In the genomic region with DNA sequence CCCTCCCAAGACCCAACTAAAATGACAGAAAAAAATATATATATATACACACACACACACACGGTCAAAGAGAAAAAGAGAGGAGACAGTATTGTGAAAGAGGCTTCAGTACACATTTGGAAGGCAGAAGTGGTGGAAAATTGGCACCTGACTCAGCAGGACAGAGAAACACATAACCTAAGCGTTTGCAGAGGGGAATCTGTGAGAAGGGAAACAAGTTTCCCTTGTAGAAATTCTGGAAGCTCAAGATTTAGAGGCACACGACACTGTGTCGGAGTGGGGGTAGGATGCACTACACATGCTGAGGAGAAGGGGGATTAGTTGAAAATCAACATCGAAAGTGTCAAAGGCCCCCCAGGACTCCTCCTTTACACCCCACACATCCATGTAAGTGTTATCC, we compare ENCODE assay signal across 12 cellular contexts. TPM values are rescaled to one million over a fixed set of nuclear protein-coding genes. Genes with fewer than 3 reads are reported as not detected.
DNase-seq lines count a peak whose midpoint lies in the region; ATAC-seq and TF ChIP-seq lines count a peak whose summit lies in the region.
"Had no signal": no experiment of that assay in that cellular context is flagged by ENCODE, and none has a peak within 500 bp of the region (broad histone marks: within the 10 kb centered on the region; RNA-seq: fewer than 3 reads in every experiment).

No MANE protein-coding gene starts in this region.

- no peak overlapping the region for H3K23ac ChIP-seq in mesenchymal stem cell (ENCODE audit: low read length in 2 of 2)

- H3K9ac ChIP-seq in endodermal cell (ENCODE audit: extremely low read depth, low read length, poor library complexity, severe bottlenecking) (no peak overlapping the region), mesenchymal stem cell (ENCODE audit: low read length) (no peak overlapping the region)

- no peak overlapping the region; the same call in 1 of the 2 replicates for H3K4me3 ChIP-seq in Caco-2 (ENCODE audit: low read depth, low read length)
- no peak overlapping the region for H3K4me3 ChIP-seq in endodermal cell (ENCODE audit: low read length)
- H3K4me3 ChIP-seq in mesenchymal stem cell (ENCODE audit: insufficient read depth in 1 of 2, low read depth in 1 of 2, low read length in 2 of 2) = no peak overlapping the region
- no peak overlapping the region for H3K4me3 ChIP-seq in dorsolateral prefrontal cortex
- H3K4me3 ChIP-seq: SJCRH30 had no signal

- H2AK5ac ChIP-seq in mesenchymal stem cell (ENCODE audit: low read length, severe bottlenecking) = no peak overlapping the region

- H2BK120ac ChIP-seq in mesenchymal stem cell (ENCODE audit: low read depth, low read length) = no peak overlapping the region

- no peak for TF ChIP-seq CTCF in Caco-2 (IDR thresholded peaks at IDR 0.05; ENCODE audit: insufficient read depth in 1 of 2, low read depth in 1 of 2, low read length in 1 of 2, severe bottlenecking in 1 of 2, unreplicated experiment in 1 of 2)
- no peak for TF ChIP-seq CTCF in endodermal cell (conservative IDR thresholded peaks at IDR 0.05)
- TF ChIP-seq CTCF in dorsolateral prefrontal cortex (IDR thresholded peaks at IDR 0.05 in 54 of 56, conservative IDR thresholded peaks at IDR 0.05 in 2 of 56; ENCODE audit: low read depth in 1 of 56, partially characterized antibody in 56 of 56) = no peak

- no peaks in the 10 kb centered on the region for H3K9me3 ChIP-seq in Caco-2
- H3K9me3 ChIP-seq in endodermal cell (ENCODE audit: control insufficient read depth, low read length) = peaks cover 46% of the 10 kb centered on the region
- no peaks in the 10 kb centered on the region for H3K9me3 ChIP-seq in mesenchymal stem cell (ENCODE audit: control insufficient read depth, low read length)
- H3K9me3 ChIP-seq: SJCRH30 had no signal

- no peaks in the 10 kb centered on the region; the same call in 1 of the 2 replicates for H3K36me3 ChIP-seq in Caco-2 (ENCODE audit: control insufficient read depth, insufficient read depth, low read length)
- H3K36me3 ChIP-seq in endodermal cell (ENCODE audit: control insufficient read depth, insufficient read depth, low read length) = peaks cover 72% of the 10 kb centered on the region
- H3K36me3 ChIP-seq in mesenchymal stem cell (ENCODE audit: control insufficient read depth in 1 of 2, insufficient read depth in 2 of 2, low read depth in 1 of 2, low read length in 2 of 2) = peaks cover 7 to 39% of the 10 kb centered on the region in 2 experiments

- no peak overlapping the region for H2AFZ ChIP-seq in mesenchymal stem cell (ENCODE audit: low read depth, low read length)

- H3K14ac ChIP-seq in mesenchymal stem cell (ENCODE audit: low read length in 2 of 2) = no peak overlapping the region

- H3K79me1 ChIP-seq in mesenchymal stem cell (replicated peaks; ENCODE audit: low read length, poor library complexity, severe bottlenecking) = peaks cover 18% of the 10 kb centered on the region

- H3K4me3 Mint-ChIP-seq in Caco-2 (ENCODE audit: unreplicated experiment) = peak overlapping the region; percentile 49
- H3K4me3 Mint-ChIP-seq in endodermal cell = no peak overlapping the region
- H3K4me3 Mint-ChIP-seq: activated CD4-positive, alpha-beta T cell treated with anti-CD3 and anti-CD28 coated beads, Interleukin-2, amount 10 ng/mL, durations not matched to agents 7 days and 5 days; activated naive CD8-positive, alpha-beta T cell; CD14-positive monocyte had no signal

- TSS peak; percentile 84 for BruUV-seq in Caco-2 (replicated peaks; lab: Mats Ljungman, UMichigan)

- WGBS in endodermal cell (ENCODE audit: insufficient coverage in 1 of 2, insufficient read length in 1 of 2), 2 experiments = 41 to 66% methylated on average over 2 to 5 of the region's 5 CpGs
- WGBS in mesenchymal stem cell = 75% methylated on average over 2 of the region's 5 CpGs

- H3K4ac ChIP-seq in mesenchymal stem cell (ENCODE audit: low read depth in 1 of 2, low read length in 2 of 2) = no peak overlapping the region

- DNase-seq in Caco-2 = peak; percentile 38 to 52
- DNase-seq in MV-4-11 (lab: John Stamatoyannopoulos, UW) = peak; percentile 15
- DNase-seq in endodermal cell = peak; percentile 51
- peak; percentile 40 for DNase-seq in mesenchymal stem cell
- no peak for DNase-seq in GOT3 (lab: John Stamatoyannopoulos, UW)
- DNase-seq in dorsolateral prefrontal cortex = no peak
- no peak for DNase-seq in HuH-7.5 (ENCODE audit: low spot score)
- DNase-seq: activated CD4-positive, alpha-beta T cell treated with anti-CD3 and anti-CD28 coated beads, Interleukin-2, amount 10 ng/mL, durations not matched to agents 7 days and 5 days; SJCRH30 had no signal

- ATAC-seq in HG02981 (IDR thresholded peaks at IDR 0.05; ENCODE audit: unreplicated experiment) = no peak

- H3K27ac Mint-ChIP-seq in Caco-2 (ENCODE audit: unreplicated experiment) = peak overlapping the region; percentile 80
- H3K27ac Mint-ChIP-seq in endodermal cell = peak overlapping the region; percentile 88
- H3K27ac Mint-ChIP-seq: activated CD4-positive, alpha-beta T cell treated with anti-CD3 and anti-CD28 coated beads, Interleukin-2, amount 10 ng/mL, durations not matched to agents 7 days and 5 days had no signal

- H4K8ac ChIP-seq in mesenchymal stem cell (ENCODE audit: low read length) = no peak overlapping the region

- CTCF ChIA-PET in Caco-2 (lab: Charles Lee) = no interaction called here

- peaks cover 43% of the 10 kb centered on the region for H3K36me3 Mint-ChIP-seq in Caco-2 (ENCODE audit: insufficient read depth, unreplicated experiment)
- H3K36me3 Mint-ChIP-seq in endodermal cell (ENCODE audit: low read depth) = peaks cover 76% of the 10 kb centered on the region

- no peak overlapping the region for H2BK12ac ChIP-seq in mesenchymal stem cell (ENCODE audit: low read length in 2 of 2)

- intact Hi-C loops in Caco-2 (cut with micrococcal nuclease; ENCODE audit: unreplicated experiment) = loop anchor here (1.0 to 5.0 kb wide), 3 partner anchors 40 to 150 kb away; a partner anchor contains a TSS
- intact Hi-C loops in dorsolateral prefrontal cortex (cut with DNase I) = no loop called here

- H3K27ac ChIP-seq in endodermal cell (ENCODE audit: low read depth, low read length) = no peak overlapping the region
- H3K27ac ChIP-seq in mesenchymal stem cell (ENCODE audit: low read length, poor library complexity, severe bottlenecking) = peak overlapping the region; percentile 82
- H3K27ac ChIP-seq in dorsolateral prefrontal cortex = no peak overlapping the region
- H3K27ac ChIP-seq: SJCRH30 had no signal

- no peaks in the 10 kb centered on the region for H3K27me3 Mint-ChIP-seq in Caco-2 (ENCODE audit: insufficient read depth, unreplicated experiment)
- no peaks in the 10 kb centered on the region for H3K27me3 Mint-ChIP-seq in endodermal cell (ENCODE audit: insufficient read depth)
- H3K27me3 Mint-ChIP-seq: activated CD4-positive, alpha-beta T cell treated with anti-CD3 and anti-CD28 coated beads, Interleukin-2, amount 10 ng/mL, durations not matched to agents 7 days and 5 days; activated naive CD8-positive, alpha-beta T cell had no signal

- H3K4me1 Mint-ChIP-seq in Caco-2 (ENCODE audit: low read depth, unreplicated experiment) (peaks cover 41% of the 10 kb centered on the region), endodermal cell (peaks cover 10% of the 10 kb centered on the region)

- H3K9me3 Mint-ChIP-seq in Caco-2 (ENCODE audit: unreplicated experiment) (peaks cover 11% of the 10 kb centered on the region), endodermal cell (peaks cover 60% of the 10 kb centered on the region)

- H2BK5ac ChIP-seq in mesenchymal stem cell (ENCODE audit: low read depth, low read length, poor library complexity, severe bottlenecking) = no peak overlapping the region

- H4K91ac ChIP-seq in mesenchymal stem cell (ENCODE audit: low read length) = no peak overlapping the region

- H3K4me1 ChIP-seq in Caco-2 = peaks cover 71% of the 10 kb centered on the region
- H3K4me1 ChIP-seq in endodermal cell (ENCODE audit: control insufficient read depth, insufficient read depth, low read length) = peaks cover 3% of the 10 kb centered on the region
- peaks cover 9% of the 10 kb centered on the region for H3K4me1 ChIP-seq in mesenchymal stem cell (ENCODE audit: control insufficient read depth, insufficient read depth, low read depth, low read length)
- H3K4me1 ChIP-seq: SJCRH30 had no signal

- no peaks in the 10 kb centered on the region for H3K27me3 ChIP-seq in Caco-2 (replicated peaks; ENCODE audit: control insufficient read depth, insufficient read depth, low read length)
- no peaks in the 10 kb centered on the region for H3K27me3 ChIP-seq in endodermal cell (ENCODE audit: control insufficient read depth, insufficient read depth, low read length, poor library complexity, severe bottlenecking)
- no peaks in the 10 kb centered on the region for H3K27me3 ChIP-seq in mesenchymal stem cell (ENCODE audit: control insufficient read depth in 1 of 2, insufficient read depth in 1 of 2, low read length in 2 of 2)
- H3K27me3 ChIP-seq in dorsolateral prefrontal cortex = no peaks in the 10 kb centered on the region
- H3K27me3 ChIP-seq: SJCRH30 had no signal

- no peak overlapping the region for H2BK15ac ChIP-seq in mesenchymal stem cell (ENCODE audit: low read depth, poor library complexity, severe bottlenecking)

- H3K18ac ChIP-seq in mesenchymal stem cell (ENCODE audit: low read depth in 1 of 2, low read length in 2 of 2) = no peak overlapping the region

- POLR2A ChIA-PET in Caco-2 (lab: Charles Lee) = interaction anchor here (0.5 to 1.0 kb wide), 2 partner anchors 53 to 57 kb away, joined by 6 to 10 read pairs; a partner anchor contains a TSS

- no peak overlapping the region for H3K4me2 ChIP-seq in mesenchymal stem cell (ENCODE audit: low read length, poor library complexity, severe bottlenecking)

RNA-seq across cellular contexts. Expression of a gene that starts 53.1 kb away (rescaled TPM):
- total RNA-seq in Caco-2 (2022) (73.7 and 89.6 TPM in 2 replicates), endodermal cell (10 to 100 TPM; 58.7 to 76.6 TPM), dorsolateral prefrontal cortex (10 to 100 TPM; 28.1 to 67.1 (median 44.9) TPM)
- 68.8 TPM for polyA plus RNA-seq in endodermal cell (2013, experiment 1 of 2)
- polyA plus RNA-seq in endodermal cell (2013, experiment 2 of 2) = 63.1 TPM
- polyA plus RNA-seq in mesenchymal stem cell (2013, experiment 1 of 2) = 35.0 TPM
- 35.8 TPM for polyA plus RNA-seq in mesenchymal stem cell (2013, experiment 2 of 2)

Comparison
In these comparisons a context has a peak if more than half of its experiments do, and no peak if none do; other contexts are left out.
1. DNase-seq: peak in Caco-2 (2 of 2), MV-4-11 (single experiment), endodermal cell (single experiment) and mesenchymal stem cell (single experiment); none in GOT3 (single experiment), dorsolateral prefrontal cortex (0 of 10) and HuH-7.5 (single experiment).